ENCODE assay signal across 18 cellular contexts in genomic region chr12:117790198-117790597, GRCh38.
"Had no signal": no experiment of that assay in that cellular context is flagged by ENCODE, and none has a peak within 500 bp of the region (broad histone marks: within the 10 kb centered on the region; RNA-seq: fewer than 3 reads in every experiment).

No MANE protein-coding gene starts in this region.

- FAIRE-seq: frontal cortex, kidney, pancreas, small intestine, urothelium cell line had no signal

- H3K27me3 ChIP-seq: neutrophil, pancreas, right lobe of liver, tibial nerve, upper lobe of left lung had no signal

- H3K27ac ChIP-seq: neutrophil, pancreas, right lobe of liver, thoracic aorta, tibial nerve, upper lobe of left lung had no signal

- H3K4me3 ChIP-seq: lung, mucosa of descending colon, pancreas, right lobe of liver, thoracic aorta, tibial nerve, upper lobe of left lung had no signal

- H3K9me3 ChIP-seq: mucosa of descending colon, neutrophil, pancreas, right lobe of liver, thoracic aorta, tibial nerve, upper lobe of left lung had no signal

- H3K4me1 ChIP-seq: pancreas, right lobe of liver, tibial nerve, upper lobe of left lung had no signal

- DNase-seq: cortex of kidney; effector memory CD8-positive, alpha-beta T cell; kidney; mucosa of descending colon; naive B cell; pancreas; right lobe of liver; small intestine; stimulated activated CD4-positive, alpha-beta T cell treated with anti-CD3 and anti-CD28 coated beads, Interleukin-15, amount 100 ng/mL, for 24 hours; stimulated activated CD4-positive, alpha-beta T cell treated with anti-CD3 and anti-CD28 coated beads, Interleukin-2, amount 100 ng/mL, for 48 hours; stimulated activated naive B cell treated with anti-CD40 and anti-IgM and Interleukin-4, amounts not matched to agents 10 μg/mL and 1 μg/mL and 100 μg/mL, for 72 hours; upper lobe of left lung had no signal

- H3K36me3 ChIP-seq: neutrophil, pancreas, right lobe of liver, thoracic aorta, tibial nerve, upper lobe of left lung had no signal
